7 cellular contexts compared by ENCODE assay signal in genomic region chr16:2359919-2360318, GRCh38.
"Had no signal": no experiment of that assay in that cellular context is flagged by ENCODE, and none has a peak within 500 bp of the region (broad histone marks: within the 10 kb centered on the region; RNA-seq: fewer than 3 reads in every experiment).

No MANE protein-coding gene starts in this region.

- DNase-seq: GM23248, GOT3, H9, HCEC 1CT, KG1 had no signal

- H3K4me3 ChIP-seq: GM23248 had no signal

- FAIRE-seq: H54, HTR-8/SVneo had no signal

- H3K9ac ChIP-seq: GM23248 had no signal

- H3K27ac ChIP-seq: GM23248 had no signal

- H2AFZ ChIP-seq: GM23248 had no signal
